21 cellular contexts compared by ENCODE assay signal in genomic region chr3:118337649-118338048, GRCh38.
DNase-seq lines count a peak whose midpoint lies in the region; ATAC-seq, FAIRE-seq and TF ChIP-seq lines count a peak whose summit lies in the region.
"Had no signal": no experiment of that assay in that cellular context is flagged by ENCODE, and none has a peak within 500 bp of the region (broad histone marks: within the 10 kb centered on the region; RNA-seq: fewer than 3 reads in every experiment).

No MANE protein-coding gene starts in this region.

- H4K91ac ChIP-seq in IMR-90 (ENCODE audit: insufficient read depth, low read depth, low read length), result no peak overlapping the region
- no peak overlapping the region for H4K91ac ChIP-seq in H1 (replicated peaks; ENCODE audit: insufficient read length, low read length)

- H3K4me3 Mint-ChIP-seq in CD8-positive, alpha-beta T cell, result no peak overlapping the region
- H3K4me3 Mint-ChIP-seq: B cell; CD4-positive, alpha-beta T cell; CD8-positive, alpha-beta memory T cell had no signal

- peaks cover 1% of the 10 kb centered on the region; the same call in 1 of the 3 replicates for H3K9me3 ChIP-seq in A549
- peaks cover 7% of the 10 kb centered on the region for H3K9me3 ChIP-seq in IMR-90 (ENCODE audit: control insufficient read depth, insufficient read depth, low read length)
- peaks cover 16 to 17% of the 10 kb centered on the region in 2 experiments for H3K9me3 ChIP-seq in H1 (ENCODE audit: insufficient read depth in 2 of 2, low read depth in 1 of 2, low read length in 1 of 2)
- H3K9me3 ChIP-seq in CD8-positive, alpha-beta T cell (ENCODE audit: low read length), result no peaks in the 10 kb centered on the region
- H3K9me3 ChIP-seq: Caco-2 had no signal

- H3K4ac ChIP-seq in IMR-90 (ENCODE audit: low read depth, low read length), result no peak overlapping the region
- no peak overlapping the region for H3K4ac ChIP-seq in H1 (replicated peaks; ENCODE audit: insufficient read length, low read depth, low read length)

- no peak overlapping the region for H3K9ac ChIP-seq in IMR-90 (ENCODE audit: low read depth, low read length)
- no peak overlapping the region for H3K9ac ChIP-seq in H1 (replicated peaks in 1 of 4; ENCODE audit: extremely low read depth in 1 of 4, low read depth in 3 of 4, low read length in 3 of 4)
- H3K9ac ChIP-seq: BLaER1 treated with 17β-estradiol and CSF1 and Interleukin-3, amounts not matched to agents 10 nM and 100 nM had no signal

- no peaks in the 10 kb centered on the region for H3K4me1 ChIP-seq in A549
- H3K4me1 ChIP-seq in IMR-90 (ENCODE audit: control insufficient read depth, insufficient read depth, low read length), result no peaks in the 10 kb centered on the region
- no peaks in the 10 kb centered on the region for H3K4me1 ChIP-seq in H1 (replicated peaks in 1 of 4; ENCODE audit: control insufficient read depth in 3 of 4, insufficient read depth in 4 of 4, low read length in 3 of 4)
- H3K4me1 ChIP-seq in CD8-positive, alpha-beta T cell (ENCODE audit: insufficient read depth, low read length), result no peaks in the 10 kb centered on the region
- H3K4me1 ChIP-seq: BLaER1 treated with 17β-estradiol and CSF1 and Interleukin-3, amounts not matched to agents 10 nM and 100 nM; Caco-2 had no signal

- no peaks in the 10 kb centered on the region for H3K79me2 ChIP-seq in H1 (ENCODE audit: control insufficient read depth in 1 of 2, insufficient read depth in 2 of 2, low read length in 2 of 2)

- CTCF ChIA-PET in A549 (lab: Yijun Ruan, JAX), result no interaction called here
- CTCF ChIA-PET in IMR-90 (lab: Yijun Ruan, JAX), result no interaction called here
- CTCF ChIA-PET in H1 (lab: Charles Lee; ENCODE audit: partially characterized antibody), result no interaction called here
- CTCF ChIA-PET in CD8-positive, alpha-beta T cell (lab: Charles Lee), result no interaction called here

- no peak overlapping the region for H3K14ac ChIP-seq in IMR-90 (replicated peaks; ENCODE audit: low read depth, low read length)
- H3K14ac ChIP-seq in H1 (ENCODE audit: insufficient read length), result no peak overlapping the region

- H4K8ac ChIP-seq in IMR-90 (ENCODE audit: low read depth in 2 of 2, low read length in 2 of 2) (no peak overlapping the region), H1 (ENCODE audit: extremely low read depth, insufficient read depth, low read length) (no peak overlapping the region)

- no peaks in the 10 kb centered on the region for H3K9me1 ChIP-seq in IMR-90 (ENCODE audit: insufficient read depth, low read length)

- H2BK12ac ChIP-seq in H1 (ENCODE audit: low read depth, low read length), result no peak overlapping the region

- no peaks in the 10 kb centered on the region for H4K20me1 ChIP-seq in IMR-90 (ENCODE audit: insufficient read depth, low read length)
- no peaks in the 10 kb centered on the region for H4K20me1 ChIP-seq in H1 (replicated peaks in 1 of 2; ENCODE audit: control insufficient read depth in 1 of 2, insufficient read depth in 2 of 2, low read length in 2 of 2)
- H4K20me1 ChIP-seq: BLaER1 treated with 17β-estradiol and CSF1 and Interleukin-3, amounts not matched to agents 10 nM and 100 nM had no signal

- BruUV-seq in IMR-90 (replicated peaks; lab: Mats Ljungman, UMichigan), result no TSS peak

- no peaks in the 10 kb centered on the region for H3K27me3 Mint-ChIP-seq in CD8-positive, alpha-beta T cell (ENCODE audit: low read depth)
- H3K27me3 Mint-ChIP-seq: B cell; CD4-positive, alpha-beta T cell; CD8-positive, alpha-beta memory T cell had no signal

- H2BK120ac ChIP-seq in IMR-90 (ENCODE audit: low read depth, low read length), result no peak overlapping the region
- H2BK120ac ChIP-seq in H1 (replicated peaks; ENCODE audit: low read depth, low read length), result no peak overlapping the region

- no peak overlapping the region for H3K18ac ChIP-seq in IMR-90 (ENCODE audit: low read depth, low read length)
- H3K18ac ChIP-seq in H1 (ENCODE audit: extremely low read depth, low read length), result no peak overlapping the region

- H3K23ac ChIP-seq in IMR-90 (ENCODE audit: low read depth, low read length) (no peak overlapping the region), H1 (ENCODE audit: insufficient read length) (no peak overlapping the region)

- H3K4me3 ChIP-seq in A549 (no peak overlapping the region), IMR-90 (ENCODE audit: insufficient read depth, low read depth, low read length) (no peak overlapping the region), H1 (ENCODE audit: extremely low read depth in 1 of 4, insufficient read depth in 2 of 4, low read depth in 3 of 4, low read length in 4 of 4) (no peak overlapping the region)
- H3K4me3 ChIP-seq in CD8-positive, alpha-beta T cell (ENCODE audit: low read depth, low read length), result no peak overlapping the region
- H3K4me3 ChIP-seq: BLaER1 treated with 17β-estradiol and CSF1 and Interleukin-3, amounts not matched to agents 10 nM and 100 nM had no signal

- no peak overlapping the region for H4K5ac ChIP-seq in IMR-90 (ENCODE audit: low read depth, low read length)
- no peak overlapping the region for H4K5ac ChIP-seq in H1 (ENCODE audit: insufficient read length, low read depth, low read length)

- H2AFZ ChIP-seq in IMR-90 (replicated peaks; ENCODE audit: low read length, poor library complexity) (no peak overlapping the region), H1 (ENCODE audit: low read length) (no peak overlapping the region)

- TF ChIP-seq RAD21 in A549 (conservative IDR thresholded peaks at IDR 0.05 in 1 of 2, IDR thresholded peaks at IDR 0.05 in 1 of 2), result no peak
- TF ChIP-seq RAD21 in IMR-90 (IDR thresholded peaks at IDR 0.05; ENCODE audit: low read length), result no peak
- TF ChIP-seq RAD21 in H1 (IDR thresholded peaks at IDR 0.05 in 1 of 2, conservative IDR thresholded peaks at IDR 0.05 in 1 of 2; ENCODE audit: low read depth in 2 of 2, low read length in 2 of 2), result no peak

- ATAC-seq in A549 (no peak), IMR-90 (ENCODE audit: low read depth) (no peak)
- ATAC-seq in CD8-positive, alpha-beta T cell, result no peak

- H3K36me3 ChIP-seq in IMR-90 (ENCODE audit: control insufficient read depth, insufficient read depth, low read length) (no peaks in the 10 kb centered on the region), H1 (ENCODE audit: control insufficient read depth in 2 of 4, insufficient read depth in 4 of 4, low read length in 3 of 4) (peaks cover 0 to 4% (median 1%) of the 10 kb centered on the region in 4 experiments; a peak in 2 of 8 replicates)
- no peaks in the 10 kb centered on the region for H3K36me3 ChIP-seq in CD8-positive, alpha-beta T cell (ENCODE audit: insufficient read depth, low read length)
- H3K36me3 ChIP-seq: BLaER1 treated with 17β-estradiol and CSF1 and Interleukin-3, amounts not matched to agents 10 nM and 100 nM had no signal

- no peak overlapping the region for H2AK5ac ChIP-seq in IMR-90 (ENCODE audit: low read depth, low read length)
- H2AK5ac ChIP-seq in H1 (ENCODE audit: low read depth, low read length), result no peak overlapping the region

- dilution Hi-C loops in IMR-90 (cut with HindIII; ENCODE audit: low sequenced_read_pairs, unreplicated experiment), result no loop called here

- H3K27ac ChIP-seq in A549, result no peak overlapping the region
- H3K27ac ChIP-seq in IMR-90 (ENCODE audit: insufficient read depth, low read length), result no peak overlapping the region
- no peak overlapping the region for H3K27ac ChIP-seq in H1 (ENCODE audit: low read depth, low read length)
- H3K27ac ChIP-seq in CD8-positive, alpha-beta T cell (ENCODE audit: low read depth, low read length), result no peak overlapping the region
- H3K27ac ChIP-seq: BLaER1 treated with 17β-estradiol and CSF1 and Interleukin-3, amounts not matched to agents 10 nM and 100 nM; C4-2B had no signal

- H3K27ac Mint-ChIP-seq in CD8-positive, alpha-beta T cell, result no peak overlapping the region
- H3K27ac Mint-ChIP-seq: B cell; CD4-positive, alpha-beta T cell; CD8-positive, alpha-beta memory T cell had no signal

- H3K79me1 ChIP-seq in IMR-90 (ENCODE audit: low read depth in 1 of 2, low read length in 2 of 2) (no peaks in the 10 kb centered on the region), H1 (ENCODE audit: low read depth, low read length) (no peaks in the 10 kb centered on the region)

- TF ChIP-seq CTCF in A549 (IDR thresholded peaks at IDR 0.05) (no peak), IMR-90 (conservative IDR thresholded peaks at IDR 0.05; ENCODE audit: low read depth, low read length) (no peak), H1 (IDR thresholded peaks at IDR 0.05; ENCODE audit: control extremely low read depth in 1 of 3, insufficient read depth in 1 of 3, low read depth in 1 of 3, low read length in 3 of 3) (no peak)
- TF ChIP-seq CTCF in CD8-positive, alpha-beta T cell (IDR thresholded peaks at IDR 0.05), result no peak

- peaks cover 18% of the 10 kb centered on the region for H3K9me3 Mint-ChIP-seq in CD8-positive, alpha-beta T cell

- H3K23me2 ChIP-seq in H1 (ENCODE audit: low read depth, low read length), result no peaks in the 10 kb centered on the region

- intact Hi-C loops in IMR-90 (cut with micrococcal nuclease), result no loop called here
- intact Hi-C loops in CD8-positive, alpha-beta T cell (cut with DNase I, micrococcal nuclease), result no loop called here

- H3K4me1 Mint-ChIP-seq in CD8-positive, alpha-beta T cell (ENCODE audit: low read depth), result no peaks in the 10 kb centered on the region
- H3K4me1 Mint-ChIP-seq: B cell; CD8-positive, alpha-beta memory T cell had no signal

- no peak for DNase-seq in A549 (ENCODE audit: low read depth in 1 of 2, low spot score in 1 of 2)
- DNase-seq in IMR-90, result no peak
- DNase-seq in H1 (ENCODE audit: low read depth in 1 of 2, low spot score in 2 of 2), result no peak
- DNase-seq in CD8-positive, alpha-beta T cell, result no peak
- no peak for DNase-seq in NCI-H1092 treated with DMSO at 0.1 percent for 48 hours (lab: John Stamatoyannopoulos, UW)
- no peak for DNase-seq in activated naive CD4-positive, alpha-beta T cell treated with anti-CD3 and anti-CD28 coated beads, Interleukin-2, amount 50 U/mL, for 16 hours
- DNase-seq: 8988T; AML-193; Caco-2; Calu3; CD4-positive, alpha-beta T cell; CD8-positive, alpha-beta memory T cell; DMS79 treated with DMSO at 0.1 percent for 48 hours; GF-D8 had no signal

- no peak for TF ChIP-seq EP300 in A549 (IDR thresholded peaks at IDR 0.05)
- TF ChIP-seq EP300 in H1 (IDR thresholded peaks at IDR 0.05; ENCODE audit: borderline replicate concordance in 1 of 2, low read depth in 2 of 2, low read length in 2 of 2), result no peak

- H3K4me2 ChIP-seq in A549 (no peak overlapping the region), IMR-90 (ENCODE audit: low read depth, low read length) (no peak overlapping the region), H1 (ENCODE audit: insufficient read depth in 1 of 2, low read depth in 2 of 2, low read length in 2 of 2) (no peak overlapping the region)
- H3K4me2 ChIP-seq: BLaER1 treated with 17β-estradiol and CSF1 and Interleukin-3, amounts not matched to agents 10 nM and 100 nM had no signal

- POLR2A ChIA-PET in A549 (lab: Yijun Ruan, JAX) (no interaction called here), IMR-90 (lab: Charles Lee; ENCODE audit: unreplicated experiment) (no interaction called here), H1 (lab: Charles Lee; ENCODE audit: partially characterized antibody) (no interaction called here)
- POLR2A ChIA-PET in CD8-positive, alpha-beta T cell (lab: Charles Lee), result no interaction called here

- no peak for FAIRE-seq in A549 (lab: Jason Lieb, UNC)
- FAIRE-seq in H1 (lab: Jason Lieb, UNC), result no peak
- FAIRE-seq: A204.1, D721Med, G401.6, GM12891 had no signal

- H2BK15ac ChIP-seq in IMR-90 (ENCODE audit: low read depth, low read length), result no peak overlapping the region
- no peak overlapping the region for H2BK15ac ChIP-seq in H1 (ENCODE audit: low read length)

- H2BK5ac ChIP-seq in IMR-90 (ENCODE audit: low read depth, low read length, poor library complexity, severe bottlenecking), result no peak overlapping the region
- H2BK5ac ChIP-seq in H1 (ENCODE audit: low read depth, low read length), result no peak overlapping the region

- H3K56ac ChIP-seq in IMR-90 (ENCODE audit: extremely low read depth, insufficient read depth, low read length) (no peak overlapping the region), H1 (replicated peaks; ENCODE audit: insufficient read length, low read depth, low read length) (no peak overlapping the region)

- no peaks in the 10 kb centered on the region for H3K27me3 ChIP-seq in IMR-90 (ENCODE audit: control insufficient read depth, insufficient read depth, low read length)
- no peaks in the 10 kb centered on the region; a peak in 1 of 7 replicates for H3K27me3 ChIP-seq in H1 (replicated peaks in 1 of 4; ENCODE audit: control insufficient read depth in 3 of 4, extremely low read depth in 1 of 4, insufficient read depth in 3 of 4, low read length in 3 of 4)
- no peaks in the 10 kb centered on the region for H3K27me3 ChIP-seq in CD8-positive, alpha-beta T cell (ENCODE audit: insufficient read depth, low read length)
- H3K27me3 ChIP-seq: BLaER1 treated with 17β-estradiol and CSF1 and Interleukin-3, amounts not matched to agents 10 nM and 100 nM had no signal

- in situ Hi-C loops in IMR-90 (cut with MboI; ENCODE audit: low sequenced_read_pairs), result no loop called here

- no peak overlapping the region for H2AK9ac ChIP-seq in IMR-90 (replicated peaks; ENCODE audit: low read depth, low read length, poor library complexity)

- TF ChIP-seq POLR2A in A549 (IDR thresholded peaks at IDR 0.05; ENCODE audit: low read length) (no peak), IMR-90 (IDR thresholded peaks at IDR 0.05; ENCODE audit: low read depth, low read length) (no peak), H1 (IDR thresholded peaks at IDR 0.05; ENCODE audit: control extremely low read depth in 1 of 2, low read depth in 2 of 2, low read length in 2 of 2) (no peak)

- H2BK20ac ChIP-seq in IMR-90 (ENCODE audit: low read depth, low read length), result no peak overlapping the region
- H2BK20ac ChIP-seq in H1 (ENCODE audit: low read length), result no peak overlapping the region

- no peaks in the 10 kb centered on the region for H3K36me3 Mint-ChIP-seq in CD8-positive, alpha-beta T cell
- H3K36me3 Mint-ChIP-seq: CD8-positive, alpha-beta memory T cell had no signal

Comparison
In these comparisons a context has a peak if more than half of its experiments do, and no peak if none do; other contexts are left out.
1. Of the 18 proteins assayed by ChIP-seq in both H1 and A549: peak only in H1: none; only in A549: none; in both: MAFK; in neither: 17.